In genomic region chr12:88309546-88309945, GRCh38 we compare ENCODE assay signal across 17 cellular contexts.
A peak's percentile ranks its signal among the peaks of the same experiment; 100 is the strongest.
DNase-seq lines count a peak whose midpoint lies in the region; FAIRE-seq and TF ChIP-seq lines count a peak whose summit lies in the region.
"Had no signal": no experiment of that assay in that cellular context is flagged by ENCODE, and none has a peak within 500 bp of the region (broad histone marks: within the 10 kb centered on the region; RNA-seq: fewer than 3 reads in every experiment).

No MANE protein-coding gene starts in this region.

- H3K79me2 ChIP-seq in GM23248 (ENCODE audit: insufficient read depth) (no peaks in the 10 kb centered on the region), endothelial cell of umbilical vein (ENCODE audit: control insufficient read depth, insufficient read depth, low read length) (no peaks in the 10 kb centered on the region), osteoblast (ENCODE audit: insufficient read depth, low read length) (no peaks in the 10 kb centered on the region)

- no peak for TF ChIP-seq CTCF in endothelial cell of umbilical vein (IDR thresholded peaks at IDR 0.05; ENCODE audit: extremely low read depth in 1 of 2, insufficient read depth in 1 of 2, low read depth in 1 of 2, low read length in 2 of 2)
- TF ChIP-seq CTCF in osteoblast (IDR thresholded peaks at IDR 0.05; ENCODE audit: extremely low read depth, low read depth, low read length), result no peak

- H3K36me3 ChIP-seq in GM23248 (ENCODE audit: low read depth) (no peaks in the 10 kb centered on the region), endothelial cell of umbilical vein (ENCODE audit: control insufficient read depth in 2 of 2, extremely low read depth in 1 of 2, insufficient read depth in 2 of 2, low read length in 2 of 2) (no peaks in the 10 kb centered on the region), osteoblast (ENCODE audit: insufficient read depth, low read length) (no peaks in the 10 kb centered on the region)
- H3K36me3 ChIP-seq: adrenal gland, right lobe of liver had no signal

- peak overlapping the region; percentile 5; the same call in 1 of the 2 replicates for H3K4me3 ChIP-seq in GM23248
- no peak overlapping the region for H3K4me3 ChIP-seq in endothelial cell of umbilical vein (replicated peaks in 1 of 3; ENCODE audit: insufficient read depth in 1 of 3, low read depth in 1 of 3, low read length in 3 of 3)
- no peak overlapping the region for H3K4me3 ChIP-seq in osteoblast (ENCODE audit: insufficient read depth, low read length)
- H3K4me3 ChIP-seq: adrenal gland, right lobe of liver had no signal

- H3K9ac ChIP-seq in GM23248, result peak overlapping the region; percentile 82
- peak overlapping the region; percentile 55 for H3K9ac ChIP-seq in endothelial cell of umbilical vein (replicated peaks; ENCODE audit: extremely low read depth, insufficient read depth, low read length)

- DNase-seq in GM23248 (peak; percentile 82), RPMI7951 (ENCODE audit: low read depth) (peak; percentile 40), endothelial cell of umbilical vein (ENCODE audit: low read depth, low spot score) (peak; percentile 76), osteoblast (ENCODE audit: insufficient read length, low spot score, missing footprints) (no peak), NCI-H1105 (lab: John Stamatoyannopoulos, UW) (no peak), COR-L47 (lab: John Stamatoyannopoulos, UW) (no peak)
- no peak for DNase-seq in stimulated activated CD4-positive, alpha-beta T cell treated with anti-CD3 and anti-CD28 coated beads, Interleukin-15, amount 100 ng/mL, for 24 hours
- DNase-seq in activated CD8-positive, alpha-beta memory T cell treated with anti-CD3 and anti-CD28 coated beads for 24 hours, result no peak
- DNase-seq: activated CD4-positive, alpha-beta memory T cell treated with anti-CD3 and anti-CD28 coated beads, Interleukin-2, amount 10 ng/mL, durations not matched to agents 7 days and 5 days; adrenal gland; mesendoderm; MV-4-11; NCI-H2081 treated with DMSO at 0.1 percent for 48 hours; NCI-H524 treated with DMSO at 0.1 percent for 48 hours; right lobe of liver; stimulated activated CD4-positive, alpha-beta T cell treated with anti-CD3 and anti-CD28 coated beads, Interleukin-4, amount 100 ng/mL, for 1 hour; SW 1271 had no signal

- CTCF ChIA-PET in endothelial cell of umbilical vein (lab: Charles Lee), result interaction anchor here (1.0 to 2.1 kb wide), 6 partner anchors 9 to 25 kb away, joined by 3 to 7 read pairs (median 4); no protein-coding TSS in a partner anchor

- H3K27me3 ChIP-seq in GM23248 (replicated peaks; ENCODE audit: insufficient read depth) (no peaks in the 10 kb centered on the region), endothelial cell of umbilical vein (ENCODE audit: control insufficient read depth in 2 of 2, insufficient read depth in 2 of 2, low read length in 2 of 2) (no peaks in the 10 kb centered on the region), osteoblast (ENCODE audit: insufficient read depth, low read length) (no peaks in the 10 kb centered on the region)
- H3K27me3 ChIP-seq: adrenal gland had no signal

- peaks cover 57% of the 10 kb centered on the region for H3K4me1 ChIP-seq in GM23248 (ENCODE audit: insufficient read depth)
- peaks cover 27% of the 10 kb centered on the region for H3K4me1 ChIP-seq in endothelial cell of umbilical vein (ENCODE audit: control insufficient read depth, extremely low read depth, insufficient read depth, low read length)
- H3K4me1 ChIP-seq in osteoblast (ENCODE audit: insufficient read depth, low read length), result peaks cover 51% of the 10 kb centered on the region
- H3K4me1 ChIP-seq: adrenal gland had no signal

- H3K27ac ChIP-seq in GM23248 (peak overlapping the region; percentile 99), endothelial cell of umbilical vein (ENCODE audit: insufficient read depth, low read depth, low read length) (peak overlapping the region; percentile 88), osteoblast (ENCODE audit: low read depth, low read length) (peak overlapping the region; percentile 100)
- H3K27ac ChIP-seq: adrenal gland, right lobe of liver had no signal

- intact Hi-C loops in endothelial cell of umbilical vein (cut with micrococcal nuclease), result loop anchor here (1.0 to 5.0 kb wide), 5 partner anchors 10 to 683 kb away; no protein-coding TSS in a partner anchor

- BruUV-seq in endothelial cell of umbilical vein (replicated peaks; lab: Mats Ljungman, UMichigan), result no TSS peak

- H3K9me2 ChIP-seq in GM23248 (ENCODE audit: insufficient read depth), result no peaks in the 10 kb centered on the region

- POLR2A ChIA-PET in endothelial cell of umbilical vein (lab: Charles Lee), result no interaction called here

- H2AFZ ChIP-seq in GM23248 (no peak overlapping the region), endothelial cell of umbilical vein (ENCODE audit: low read depth, low read length) (no peak overlapping the region), osteoblast (ENCODE audit: low read length) (no peak overlapping the region)

- dilution Hi-C loops in endothelial cell of umbilical vein (cut with MboI; ENCODE audit: extremely low pct_ligation_motif_present, low sequenced_read_pairs), result no loop called here

- in situ Hi-C loops in GM23248 (cut with MboI), result no loop called here

- H3K4me2 ChIP-seq in GM23248 (ENCODE audit: unreplicated experiment), result peak overlapping the region; percentile 49
- peak overlapping the region; percentile 62 for H3K4me2 ChIP-seq in endothelial cell of umbilical vein (ENCODE audit: insufficient read depth, low read length)
- peak overlapping the region; percentile 61 for H3K4me2 ChIP-seq in osteoblast (ENCODE audit: insufficient read depth, low read length)

- no peak for TF ChIP-seq POLR2A in endothelial cell of umbilical vein (IDR thresholded peaks at IDR 0.05; ENCODE audit: low read depth, low read length)

- peaks cover 62% of the 10 kb centered on the region for H3F3A ChIP-seq in GM23248 (ENCODE audit: insufficient read depth)

- WGBS in GM23248 (ENCODE audit: low coverage in 1 of 2, low lambda C conversion rate in 2 of 2, missing lambda C conversion rate in 2 of 2), 2 experiments, result 2 to 4% methylated on average over 2 of the region's 2 CpGs

- H4K20me1 ChIP-seq in GM23248 (ENCODE audit: insufficient read depth), result no peaks in the 10 kb centered on the region
- H4K20me1 ChIP-seq in endothelial cell of umbilical vein (replicated peaks; ENCODE audit: control insufficient read depth, extremely low read depth, insufficient read depth, low read length), result no peaks in the 10 kb centered on the region
- H4K20me1 ChIP-seq in osteoblast (ENCODE audit: insufficient read depth, low read length), result no peaks in the 10 kb centered on the region

- no peak for FAIRE-seq in endothelial cell of umbilical vein (lab: Jason Lieb, UNC)

- no peaks in the 10 kb centered on the region for H3K9me3 ChIP-seq in GM23248 (ENCODE audit: low read depth)
- no peaks in the 10 kb centered on the region for H3K9me3 ChIP-seq in endothelial cell of umbilical vein (replicated peaks; ENCODE audit: control insufficient read depth, insufficient read depth, low read length)
- H3K9me3 ChIP-seq in osteoblast (ENCODE audit: low read depth, low read length), result no peaks in the 10 kb centered on the region
- H3K9me3 ChIP-seq: adrenal gland, right lobe of liver had no signal

- no peaks in the 10 kb centered on the region for H3K9me1 ChIP-seq in endothelial cell of umbilical vein (replicated peaks; ENCODE audit: control insufficient read depth, extremely low read depth, insufficient read depth, low read length)

TF ChIP-seq in endothelial cell of umbilical vein, 7 proteins besides CTCF, POLR2A, EP300 and RAD21:
- no peak for TF ChIP-seq POLR2AphosphoS5 (IDR thresholded peaks at IDR 0.05; ENCODE audit: insufficient read depth, low read depth, low read length)
- peak; percentile 79 for TF ChIP-seq JUN (IDR thresholded peaks at IDR 0.05; ENCODE audit: borderline replicate concordance, insufficient read depth, insufficient read length, low read depth)
- no peak for TF ChIP-seq MYC (IDR thresholded peaks at IDR 0.05; ENCODE audit: low read depth, low read length)
- TF ChIP-seq GATA2 (IDR thresholded peaks at IDR 0.05; ENCODE audit: insufficient read depth, insufficient read length, low read depth, low read length), result peak; percentile 42
- no peak for TF ChIP-seq MAX (IDR thresholded peaks at IDR 0.05; ENCODE audit: insufficient read depth, insufficient read length)
- no peak for TF ChIP-seq EZH2 (IDR thresholded peaks at IDR 0.05; ENCODE audit: borderline replicate concordance, low read depth, low read length, severe bottlenecking)
- peak; percentile 67 for TF ChIP-seq FOS (IDR thresholded peaks at IDR 0.05; ENCODE audit: borderline replicate concordance, insufficient read depth, low read length)

Comparison
In these comparisons a context has a peak if more than half of its experiments do, and no peak if none do; other contexts are left out.
1. DNase-seq: peak in GM23248 (single experiment), RPMI7951 (single experiment) and endothelial cell of umbilical vein (single experiment); none in osteoblast (single experiment), NCI-H1105 (single experiment), COR-L47 (single experiment), stimulated activated CD4-positive, alpha-beta T cell treated with anti-CD3 and anti-CD28 coated beads, Interleukin-15, amount 100 ng/mL, for 24 hours (single experiment) and activated CD8-positive, alpha-beta memory T cell treated with anti-CD3 and anti-CD28 coated beads for 24 hours (single experiment).
2. Peak in every context shown above with its lines, with median percentiles within 50 percentile points of each other: H3K27ac ChIP-seq and H3K4me2 ChIP-seq.